ENCODE assay signal across 14 cellular contexts in genomic region chr2:182946949-182947348, GRCh38.
A peak's percentile ranks its signal among the peaks of the same experiment; 100 is the strongest.
DNase-seq lines count a peak whose midpoint lies in the region; ATAC-seq and TF ChIP-seq lines count a peak whose summit lies in the region.
"Had no signal": no experiment of that assay in that cellular context is flagged by ENCODE, and none has a peak within 500 bp of the region (broad histone marks: within the 10 kb centered on the region; RNA-seq: fewer than 3 reads in every experiment).

No MANE protein-coding gene starts in this region.

- H3K4me1 Mint-ChIP-seq in natural killer cell treated with Interleukin-12 subunit alpha and Interleukin-12 subunit beta and Interleukin-15 and Interleukin-18, amount 100 ng/mL, for 72 hours (ENCODE audit: low read depth in 2 of 2) = peaks cover 0 to 11% of the 10 kb centered on the region in 2 donors

- H3K27me3 Mint-ChIP-seq in natural killer cell treated with Interleukin-12 subunit alpha and Interleukin-12 subunit beta and Interleukin-15 and Interleukin-18, amount 100 ng/mL, for 72 hours = no peaks in the 10 kb centered on the region

- no peaks in the 10 kb centered on the region for H3K9me3 ChIP-seq in thyroid gland
- H3K9me3 ChIP-seq: lower lobe of right lung, pancreas, upper lobe of left lung had no signal

- no peaks in the 10 kb centered on the region for H3K9me3 Mint-ChIP-seq in natural killer cell treated with Interleukin-12 subunit alpha and Interleukin-12 subunit beta and Interleukin-15 and Interleukin-18, amount 100 ng/mL, for 72 hours

- TF ChIP-seq CTCF in thyroid gland (IDR thresholded peaks at IDR 0.05) (no peak), dorsolateral prefrontal cortex (IDR thresholded peaks at IDR 0.05 in 54 of 56, conservative IDR thresholded peaks at IDR 0.05 in 2 of 56; ENCODE audit: low read depth in 1 of 56, partially characterized antibody in 56 of 56) (no peak)

- intact Hi-C loops in thyroid gland (cut with DNase I) = no loop called here
- intact Hi-C loops in dorsolateral prefrontal cortex (cut with DNase I) = no loop called here

- no peak overlapping the region for H3K4me3 Mint-ChIP-seq in natural killer cell treated with Interleukin-12 subunit alpha and Interleukin-12 subunit beta and Interleukin-15 and Interleukin-18, amount 100 ng/mL, for 72 hours

- ATAC-seq in natural killer cell treated with Interleukin-12 subunit alpha and Interleukin-12 subunit beta and Interleukin-15 and Interleukin-18, amount 100 ng/mL, for 72 hours = no peak
- ATAC-seq: lower lobe of right lung had no signal

- 71 to 89% methylated on average over 1 of the region's 1 CpG for WGBS in thyroid gland, 2 donors

- TF ChIP-seq POLR2A in erythroblast (IDR thresholded peaks at IDR 0.05; ENCODE audit: low read length) = no peak
- TF ChIP-seq POLR2A in thyroid gland (IDR thresholded peaks at IDR 0.05) = no peak

- DNase-seq in NCI-H345 (lab: John Stamatoyannopoulos, UW) (peak; percentile 45), NCI-H345 treated with DMSO at 0.1 percent for 48 hours (lab: John Stamatoyannopoulos, UW; ENCODE audit: unreplicated experiment) (no peak), NCI-H748 (lab: John Stamatoyannopoulos, UW; ENCODE audit: unreplicated experiment) (peak; percentile 54), erythroblast (lab: John Stamatoyannopoulos, UW) (peak; percentile 4 to 25), thyroid gland (no peak), foreskin melanocyte (no peak), dorsolateral prefrontal cortex (no peak)
- DNase-seq in natural killer cell treated with Interleukin-12 subunit alpha and Interleukin-12 subunit beta and Interleukin-15 and Interleukin-18, amount 100 ng/mL, for 72 hours (ENCODE audit: low spot score) = no peak
- DNase-seq: effector memory CD4-positive, alpha-beta T cell; lower lobe of right lung; NCI-H2029; pancreas; upper lobe of left lung had no signal

- peaks cover 5% of the 10 kb centered on the region for H3K36me3 Mint-ChIP-seq in natural killer cell treated with Interleukin-12 subunit alpha and Interleukin-12 subunit beta and Interleukin-15 and Interleukin-18, amount 100 ng/mL, for 72 hours

- H3K27me3 ChIP-seq in thyroid gland (no peaks in the 10 kb centered on the region), dorsolateral prefrontal cortex (no peaks in the 10 kb centered on the region)
- H3K27me3 ChIP-seq: pancreas, upper lobe of left lung had no signal

- H3K4me3 ChIP-seq in thyroid gland (replicated peaks in 1 of 3) (no peak overlapping the region), dorsolateral prefrontal cortex (no peak overlapping the region)
- H3K4me3 ChIP-seq: lower lobe of right lung, pancreas, upper lobe of left lung had no signal

- H3K27ac ChIP-seq in thyroid gland = peak overlapping the region in 2 of 3 donors; percentile 48 to 53
- no peak overlapping the region for H3K27ac ChIP-seq in dorsolateral prefrontal cortex
- H3K27ac ChIP-seq: lower lobe of right lung, pancreas, RWPE1, upper lobe of left lung had no signal

- peaks cover 8 to 9% of the 10 kb centered on the region in 2 donors for H3K4me1 ChIP-seq in thyroid gland
- H3K4me1 ChIP-seq: lower lobe of right lung had no signal

- peaks cover 7 to 9% of the 10 kb centered on the region in 2 donors for H3K36me3 ChIP-seq in thyroid gland

- H3K27ac Mint-ChIP-seq in natural killer cell treated with Interleukin-12 subunit alpha and Interleukin-12 subunit beta and Interleukin-15 and Interleukin-18, amount 100 ng/mL, for 72 hours = no peak overlapping the region

Comparison
In these comparisons a context has a peak if more than half of its experiments do, and no peak if none do; other contexts are left out.
1. DNase-seq: peak in NCI-H345 (single experiment), NCI-H748 (single experiment) and erythroblast (2 of 2); none in NCI-H345 treated with DMSO at 0.1 percent for 48 hours (single experiment), thyroid gland (0 of 2), foreskin melanocyte (single experiment), natural killer cell treated with Interleukin-12 subunit alpha and Interleukin-12 subunit beta and Interleukin-15 and Interleukin-18, amount 100 ng/mL, for 72 hours (single experiment) and dorsolateral prefrontal cortex (0 of 10).
2. H3K27ac ChIP-seq: peak in thyroid gland (2 of 3); none in dorsolateral prefrontal cortex (0 of 59).